In genomic region chr18:26617151-26617554, GRCh38 we compare ENCODE assay signal across 12 cellular contexts.
DNase-seq lines count a peak whose midpoint lies in the region; ATAC-seq and TF ChIP-seq lines count a peak whose summit lies in the region.
"Had no signal": no experiment of that assay in that cellular context is flagged by ENCODE, and none has a peak within 500 bp of the region (broad histone marks: within the 10 kb centered on the region; RNA-seq: fewer than 3 reads in every experiment).

No MANE protein-coding gene starts in this region.

- no peaks in the 10 kb centered on the region for H3K27me3 Mint-ChIP-seq in MCF 10A (ENCODE audit: insufficient read depth, unreplicated experiment)
- H3K27me3 Mint-ChIP-seq in activated naive CD8-positive, alpha-beta T cell treated with anti-CD3 and anti-CD28 coated beads for 36 hours, result no peaks in the 10 kb centered on the region

- ATAC-seq in GM21390 (IDR thresholded peaks at IDR 0.05; ENCODE audit: unreplicated experiment), result no peak
- ATAC-seq: body of pancreas; GM12878; stimulated activated naive CD8-positive, alpha-beta T cell treated with anti-CD3 and anti-CD28 coated beads, Interleukin-15, Interleukin-2, amounts not matched to agents 100 U/mL and 50 U/mL, for 24 hours had no signal

- BruUV-seq in MCF 10A (replicated peaks; lab: Mats Ljungman, UMichigan), result no TSS peak

- H3K4me3 Mint-ChIP-seq in MCF 10A (ENCODE audit: unreplicated experiment), result no peak overlapping the region
- H3K4me3 Mint-ChIP-seq in activated naive CD8-positive, alpha-beta T cell treated with anti-CD3 and anti-CD28 coated beads for 36 hours, result no peak overlapping the region

- H3K27ac Mint-ChIP-seq in MCF 10A (ENCODE audit: low read depth, unreplicated experiment), result no peak overlapping the region
- H3K27ac Mint-ChIP-seq in activated naive CD8-positive, alpha-beta T cell treated with anti-CD3 and anti-CD28 coated beads for 36 hours, result no peak overlapping the region

- peak; percentile 75 for DNase-seq in AG08395 (ENCODE audit: low spot score)
- peak; percentile 78 for DNase-seq in HT1080 (ENCODE audit: low read depth)
- DNase-seq in MCF 10A (ENCODE audit: unreplicated experiment), result peak; percentile 74
- DNase-seq in kidney tubule cell (ENCODE audit: low spot score), result peak; percentile 88
- no peak for DNase-seq in GM19240 (ENCODE audit: insufficient read length, low spot score)
- DNase-seq in MV-4-11 (lab: John Stamatoyannopoulos, UW), result no peak
- DNase-seq in activated naive CD8-positive, alpha-beta T cell treated with anti-CD3 and anti-CD28 coated beads for 36 hours, result no peak
- DNase-seq: body of pancreas; NCI-H510A treated with DMSO at 0.1 percent for 48 hours; stimulated activated naive CD8-positive, alpha-beta T cell treated with anti-CD3 and anti-CD28 coated beads, Interleukin-15, Interleukin-2, amounts not matched to agents 100 U/mL and 50 U/mL, for 24 hours had no signal

- intact Hi-C loops in MCF 10A (cut with micrococcal nuclease), result loop anchor here (1.0 kb wide), 1 partner anchor 310 kb away; no protein-coding TSS in a partner anchor

- H3K4me1 Mint-ChIP-seq in MCF 10A (ENCODE audit: insufficient read depth, unreplicated experiment), result peaks cover 15% of the 10 kb centered on the region
- H3K4me1 Mint-ChIP-seq in activated naive CD8-positive, alpha-beta T cell treated with anti-CD3 and anti-CD28 coated beads for 36 hours, result no peaks in the 10 kb centered on the region

- POLR2A ChIA-PET in MCF 10A (lab: Yijun Ruan, JAX), result interaction anchor here (0.9 to 1.5 kb wide), 4 partner anchors 17 to 69 kb away, joined by 3 to 6 read pairs (median 4); partner anchors contain the start of gene KCTD1

- H3K9me3 Mint-ChIP-seq in MCF 10A (ENCODE audit: unreplicated experiment), result no peaks in the 10 kb centered on the region
- no peaks in the 10 kb centered on the region for H3K9me3 Mint-ChIP-seq in activated naive CD8-positive, alpha-beta T cell treated with anti-CD3 and anti-CD28 coated beads for 36 hours

- no peak for TF ChIP-seq CTCF in MCF 10A (IDR thresholded peaks at IDR 0.05; ENCODE audit: unreplicated experiment)

- H3K36me3 Mint-ChIP-seq in MCF 10A (ENCODE audit: insufficient read depth, unreplicated experiment), result no peaks in the 10 kb centered on the region
- H3K36me3 Mint-ChIP-seq in activated naive CD8-positive, alpha-beta T cell treated with anti-CD3 and anti-CD28 coated beads for 36 hours, result no peaks in the 10 kb centered on the region

- CTCF ChIA-PET in MCF 10A (lab: Yijun Ruan, JAX), result interaction anchor here (0.9 to 1.2 kb wide), 2 partner anchors 234 to 308 kb away, joined by 3 to 4 read pairs; no protein-coding TSS in a partner anchor

Comparison
In these comparisons a context has a peak if more than half of its experiments do, and no peak if none do; other contexts are left out.
1. DNase-seq: peak in AG08395 (single experiment), HT1080 (single experiment), MCF 10A (single experiment) and kidney tubule cell (single experiment); none in GM19240 (single experiment), MV-4-11 (single experiment) and activated naive CD8-positive, alpha-beta T cell treated with anti-CD3 and anti-CD28 coated beads for 36 hours (single experiment).